ENCODE assay signal across 19 cellular contexts in the genomic region with DNA sequence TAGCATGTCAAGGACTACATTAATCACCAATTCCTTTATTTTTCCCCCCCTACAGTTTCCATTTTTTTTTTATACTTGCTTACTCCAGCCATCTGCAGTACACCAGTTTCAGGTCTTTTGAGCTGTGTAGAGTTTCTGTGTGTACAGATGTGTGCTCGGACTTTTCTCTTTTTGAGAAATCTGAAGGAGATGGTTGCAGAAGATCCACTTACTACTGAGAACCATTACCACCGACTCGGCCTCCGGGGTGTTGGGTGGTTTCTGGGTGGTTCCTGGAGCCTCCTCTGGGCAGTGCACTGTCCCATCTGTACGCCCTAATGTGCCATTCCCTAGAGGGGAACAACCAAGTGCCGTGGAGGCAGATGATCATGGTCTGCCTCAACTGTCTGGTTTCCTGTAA.
DNase-seq lines count a peak whose midpoint lies in the region; ATAC-seq and TF ChIP-seq lines count a peak whose summit lies in the region.
"Had no signal": no experiment of that assay in that cellular context is flagged by ENCODE, and none has a peak within 500 bp of the region (broad histone marks: within the 10 kb centered on the region; RNA-seq: fewer than 3 reads in every experiment).

No MANE protein-coding gene starts in this region.

- ATAC-seq in HG02870 (IDR thresholded peaks at IDR 0.05; ENCODE audit: unreplicated experiment): peak; percentile 33
- ATAC-seq: SK-N-SH treated with all-trans-retinoic acid at 6 μM for 48 hours, T-cell had no signal

- H3K27me3 Mint-ChIP-seq in nephron progenitor cell (ENCODE audit: low read depth, poor library complexity): no peaks in the 10 kb centered on the region
- H3K27me3 Mint-ChIP-seq: CD4-positive, alpha-beta T cell had no signal

- peak overlapping the region; percentile 5 to 79 (median 56); a peak in 18 of 22 replicates for H3K4me2 ChIP-seq in BLaER1 treated with 17β-estradiol and CSF1 and Interleukin-3, amounts not matched to agents 10 nM and 100 nM
- peak overlapping the region; percentile 90 for H3K4me2 ChIP-seq in SU-DHL-6 (ENCODE audit: low read depth, low read length, poor library complexity, severe bottlenecking)
- H3K4me2 ChIP-seq: KMS-11 had no signal

- H3K9me3 Mint-ChIP-seq in nephron progenitor cell: no peaks in the 10 kb centered on the region
- H3K9me3 Mint-ChIP-seq: CD4-positive, alpha-beta T cell; T-cell had no signal

- H3K4me1 Mint-ChIP-seq in nephron progenitor cell: peaks cover 52% of the 10 kb centered on the region
- H3K4me1 Mint-ChIP-seq: T-cell had no signal

- H3K4me1 ChIP-seq in BLaER1 treated with 17β-estradiol and CSF1 and Interleukin-3, amounts not matched to agents 10 nM and 100 nM: peaks cover 30 to 49% (median 40%) of the 10 kb centered on the region in 10 experiments
- H3K4me1 ChIP-seq: Peyer's patch had no signal

- no peak overlapping the region for H3K27ac ChIP-seq in BLaER1 treated with 17β-estradiol and CSF1 and Interleukin-3, amounts not matched to agents 10 nM and 100 nM
- peak overlapping the region; percentile 98 for H3K27ac ChIP-seq in SU-DHL-6 (ENCODE audit: low read depth, low read length)
- H3K27ac ChIP-seq: KMS-11, Peyer's patch had no signal

- no peaks in the 10 kb centered on the region for H4K20me1 ChIP-seq in BLaER1 treated with 17β-estradiol and CSF1 and Interleukin-3, amounts not matched to agents 10 nM and 100 nM
- no peaks in the 10 kb centered on the region for H4K20me1 ChIP-seq in SU-DHL-6 (ENCODE audit: low read depth, low read length)

- no peaks in the 10 kb centered on the region for H3K79me2 ChIP-seq in SU-DHL-6 (ENCODE audit: insufficient read depth, low read length)

- H3K27ac Mint-ChIP-seq in nephron progenitor cell: peak overlapping the region; percentile 24
- H3K27ac Mint-ChIP-seq: CD4-positive, alpha-beta T cell; T-cell had no signal

- H2AFZ ChIP-seq in SU-DHL-6 (ENCODE audit: low read depth, low read length, severe bottlenecking): peak overlapping the region; percentile 58

- H3K4me3 ChIP-seq in BLaER1 treated with 17β-estradiol and CSF1 and Interleukin-3, amounts not matched to agents 10 nM and 100 nM: no peak overlapping the region; a peak in 1 of 20 replicates
- H3K4me3 ChIP-seq in SU-DHL-6 (ENCODE audit: insufficient read depth, low read length, poor library complexity, severe bottlenecking) (peak overlapping the region; percentile 17), foreskin fibroblast (ENCODE audit: low read depth in 1 of 2, low read length in 2 of 2) (no peak overlapping the region)
- H3K4me3 ChIP-seq: Peyer's patch had no signal

- no peak overlapping the region for H3K9ac ChIP-seq in BLaER1 treated with 17β-estradiol and CSF1 and Interleukin-3, amounts not matched to agents 10 nM and 100 nM
- H3K9ac ChIP-seq in SU-DHL-6 (ENCODE audit: low read length): peak overlapping the region; percentile 60
- H3K9ac ChIP-seq: KMS-11 had no signal

- H3K36me3 ChIP-seq in BLaER1 treated with 17β-estradiol and CSF1 and Interleukin-3, amounts not matched to agents 10 nM and 100 nM: no peaks in the 10 kb centered on the region
- H3K36me3 ChIP-seq in SU-DHL-6 (ENCODE audit: low read length): no peaks in the 10 kb centered on the region
- H3K36me3 ChIP-seq: Peyer's patch had no signal

- H3F3A ChIP-seq in SU-DHL-6 (ENCODE audit: insufficient read depth): peaks cover 56% of the 10 kb centered on the region

- DNase-seq in nephron progenitor cell (no peak), NCI-H748 (lab: John Stamatoyannopoulos, UW; ENCODE audit: unreplicated experiment) (no peak), foreskin melanocyte (no peak), NCI-H1417 treated with DMSO at 0.1 percent for 48 hours (lab: John Stamatoyannopoulos, UW) (no peak), foreskin fibroblast (no peak)
- DNase-seq: CD4-positive, alpha-beta T cell; COR-L47; DMS 273 treated with DMSO at 0.1 percent for 48 hours; DND-41; NCI-H187; NCI-H2107; NCI-H69; Peyer's patch; T-cell had no signal

- H3K9me2 ChIP-seq in SU-DHL-6 (replicated peaks; ENCODE audit: insufficient read depth, low read length): no peaks in the 10 kb centered on the region

- TF ChIP-seq CTCF in SU-DHL-6 (IDR thresholded peaks at IDR 0.05; ENCODE audit: insufficient read depth, low read length, poor library complexity, severe bottlenecking): no peak
- TF ChIP-seq CTCF in nephron progenitor cell (IDR thresholded peaks at IDR 0.05): no peak
- TF ChIP-seq CTCF in foreskin fibroblast (IDR thresholded peaks at IDR 0.05; ENCODE audit: low read depth, low read length): no peak

- H3K4me3 Mint-ChIP-seq in nephron progenitor cell: no peak overlapping the region
- H3K4me3 Mint-ChIP-seq: CD4-positive, alpha-beta T cell; T-cell had no signal

- H3K36me3 Mint-ChIP-seq in nephron progenitor cell (ENCODE audit: low read depth): peaks cover 11% of the 10 kb centered on the region

- H3K9me3 ChIP-seq in BLaER1 treated with 17β-estradiol and CSF1 and Interleukin-3, amounts not matched to agents 10 nM and 100 nM (replicated peaks in 1 of 11): no peaks in the 10 kb centered on the region
- no peaks in the 10 kb centered on the region for H3K9me3 ChIP-seq in SU-DHL-6 (ENCODE audit: insufficient read depth, low read length)
- H3K9me3 ChIP-seq: Peyer's patch had no signal

- 0 out of 22 replicates have a peak, but pooled peaks cover 0 to 5% (median 0%) of the 10 kb centered on the region in 11 experiments for H3K27me3 ChIP-seq in BLaER1 treated with 17β-estradiol and CSF1 and Interleukin-3, amounts not matched to agents 10 nM and 100 nM
- H3K27me3 ChIP-seq in SU-DHL-6 (ENCODE audit: low read length): no peaks in the 10 kb centered on the region
- H3K27me3 ChIP-seq: Peyer's patch had no signal
